Comparison of ENCODE assay signal across 10 cellular contexts in the genomic region with DNA sequence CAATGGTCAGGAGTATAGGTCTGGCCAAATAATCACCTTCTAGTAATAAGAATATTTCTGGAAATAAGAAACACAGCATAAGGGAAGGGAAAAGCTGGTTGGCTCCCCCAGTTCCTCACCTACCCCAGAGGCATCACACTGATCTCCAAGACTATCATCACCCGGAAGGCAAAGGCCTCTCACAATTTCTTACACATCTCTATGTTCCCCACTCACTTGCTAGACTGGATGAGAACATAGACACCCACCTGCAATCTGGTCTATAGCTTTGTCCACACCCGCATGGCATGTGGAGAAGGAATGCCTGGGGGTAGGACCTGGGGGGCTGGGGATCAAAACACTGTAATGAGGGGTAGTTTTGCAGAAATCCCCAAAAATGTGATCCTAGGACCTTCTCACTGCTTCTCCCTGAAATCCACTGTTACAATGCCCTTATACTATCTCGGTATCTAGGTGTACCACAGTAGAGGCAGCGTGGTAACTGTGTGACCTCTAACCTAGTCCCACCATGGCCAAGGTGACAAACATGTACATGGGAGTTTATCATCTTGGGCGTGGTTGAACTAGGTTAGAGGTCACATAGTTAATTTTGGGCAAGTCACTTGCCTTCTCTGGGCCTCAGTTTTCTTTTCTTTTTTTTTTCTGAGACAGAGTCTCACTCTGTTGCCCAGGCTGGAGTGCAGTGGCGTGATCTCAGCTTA. TPM values are rescaled to one million over a fixed set of nuclear protein-coding genes. Genes with fewer than 3 reads are reported as not detected.
DNase-seq lines count a peak whose midpoint lies in the region; TF ChIP-seq lines count a peak whose summit lies in the region.
"Had no signal": no experiment of that assay in that cellular context is flagged by ENCODE, and none has a peak within 500 bp of the region (broad histone marks: within the 10 kb centered on the region; RNA-seq: fewer than 3 reads in every experiment).

No MANE protein-coding gene starts in this region.

- peak overlapping the region in 1 of 8 donors; percentile 6 for H3K4me3 ChIP-seq in spleen
- H3K4me3 ChIP-seq: right atrium auricular region had no signal

- H3K27ac ChIP-seq in spleen = peak overlapping the region in 7 of 8 donors; percentile 25 to 85 (median 75)

- no peak for TF ChIP-seq CTCF in spleen (IDR thresholded peaks at IDR 0.05 in 8 of 11, conservative IDR thresholded peaks at IDR 0.05 in 3 of 11)

- H3K9me3 ChIP-seq in spleen = peaks cover 0 to 6% (median 0%) of the 10 kb centered on the region in 8 donors
- H3K9me3 ChIP-seq: right atrium auricular region had no signal

- H3K36me3 ChIP-seq in spleen = no peaks in the 10 kb centered on the region
- H3K36me3 ChIP-seq: right atrium auricular region had no signal

- intact Hi-C loops in spleen (cut with DNase I; ENCODE audit: low total_unique reads) = loop anchor here (2.0 kb wide), 1 partner anchor 75 kb away; no protein-coding TSS in a partner anchor

- no peaks in the 10 kb centered on the region for H3K27me3 ChIP-seq in spleen (replicated peaks in 1 of 7)
- H3K27me3 ChIP-seq: right atrium auricular region had no signal

- WGBS in spleen, 5 donors = 70 to 79% (median 73%) methylated on average over 6 of the region's 6 CpGs

- DNase-seq in SKM-1 treated with dmso at 0.1 percent for 144 hours (lab: John Stamatoyannopoulos, UW; ENCODE audit: unreplicated experiment) = peak; percentile 40
- no peak for DNase-seq in SKM-1 (lab: John Stamatoyannopoulos, UW; ENCODE audit: unreplicated experiment)
- peak; percentile 68 for DNase-seq in NOMO-1 treated with DMSO at 0.1 percent for 48 hours (lab: John Stamatoyannopoulos, UW; ENCODE audit: unreplicated experiment)
- peak; percentile 19 for DNase-seq in central memory CD4-positive, alpha-beta T cell
- no peak for DNase-seq in spleen
- no peak for DNase-seq in iPS-NIHi7 (ENCODE audit: extremely low spot score)
- DNase-seq in GM03348 (ENCODE audit: low spot score) = no peak
- DNase-seq in DMS79 treated with DMSO at 0.1 percent for 48 hours (lab: John Stamatoyannopoulos, UW) = no peak

- no peak for TF ChIP-seq POLR2A in spleen (IDR thresholded peaks at IDR 0.05)

- peaks cover 18 to 42% (median 29%) of the 10 kb centered on the region in 6 donors for H3K4me1 ChIP-seq in spleen

RNA-seq across cellular contexts. Expression of a gene that starts 29.5 kb away (rescaled TPM):
- total RNA-seq in spleen = 10 to 100 TPM; 25.7 to 35.2 (median 30.8) TPM
- 10 to 100 TPM in 1 of 3 donors, 1 to 10 TPM in 2; 7.8 to 20.3 (median 8.4) TPM for polyA plus RNA-seq in spleen
- total RNA-seq: bronchial epithelial cell had no signal

RNA-seq across cellular contexts. Expression of a gene that starts 41.5 kb away (rescaled TPM):
- 10 to 100 TPM in 3 of 7 donors, 1 to 10 TPM in 4; 7.2 to 11.7 (median 8.3) TPM for total RNA-seq in spleen
- polyA plus RNA-seq in spleen = 1 to 10 TPM; 2.3 to 4.4 (median 3.1) TPM

RNA-seq across cellular contexts. Expression of a gene that starts 41.6 kb away (rescaled TPM):
- total RNA-seq in spleen = 10 to 100 TPM in 5 of 7 donors, 1 to 10 TPM in 2; 6.2 to 17.7 (median 13.0) TPM
- polyA plus RNA-seq in spleen = 10 to 100 TPM; 13.7 to 17.1 (median 16.6) TPM

Comparison
In these comparisons a context has a peak if more than half of its experiments do, and no peak if none do; other contexts are left out.
1. DNase-seq: peak in SKM-1 treated with dmso at 0.1 percent for 144 hours (single experiment), NOMO-1 treated with DMSO at 0.1 percent for 48 hours (single experiment) and central memory CD4-positive, alpha-beta T cell (single experiment); none in SKM-1 (single experiment), spleen (single experiment), iPS-NIHi7 (single experiment), GM03348 (single experiment) and DMS79 treated with DMSO at 0.1 percent for 48 hours (single experiment).